Comparison of ENCODE assay signal across 2 cellular contexts in genomic region chr20:64176548-64177419, GRCh38.
TF ChIP-seq lines count a peak whose summit lies in the region.

No MANE protein-coding gene starts in this region.

TF ChIP-seq in GM23338, 12 proteins besides CTCF, POLR2A, EP300 and RAD21 (continued from another document):
- TF ChIP-seq ZNF462 (CRISPR knock-in tag; IDR thresholded peaks at IDR 0.05) (no peak), EZH2phosphoT487 (IDR thresholded peaks at IDR 0.05; ENCODE audit: unreplicated experiment) (no peak), ETS1 (IDR thresholded peaks at IDR 0.05) (no peak), EZH2 (IDR thresholded peaks at IDR 0.05; ENCODE audit: low read depth, unreplicated experiment) (no peak), REST (IDR thresholded peaks at IDR 0.05; ENCODE audit: unreplicated experiment) (no peak)

TF ChIP-seq in SK-N-SH treated with all-trans-retinoic acid at 6 μM for 48 hours, 23 proteins besides CTCF, POLR2A, EP300 and RAD21 (continued from another document):
- no peak for TF ChIP-seq CREB5 (CRISPR knock-in tag; IDR thresholded peaks at IDR 0.05; ENCODE audit: low read depth)
